24 cellular contexts compared by ENCODE assay signal in genomic region chr6:125151715-125152114, GRCh38. TPM values are rescaled to one million over a fixed set of nuclear protein-coding genes. Genes with fewer than 3 reads are reported as not detected.
"Had no signal": no experiment of that assay in that cellular context is flagged by ENCODE, and none has a peak within 500 bp of the region (broad histone marks: within the 10 kb centered on the region; RNA-seq: fewer than 3 reads in every experiment).

No MANE protein-coding gene starts in this region.

- H3K9me3 ChIP-seq: lower lobe of right lung, pancreas, tibial nerve had no signal

- H3K4me3 ChIP-seq: lower lobe of right lung, pancreas, tibial nerve had no signal

- H3K27ac ChIP-seq: lower lobe of right lung, pancreas, tibial nerve had no signal

- DNase-seq: activated B cell treated with CpG ODN at 0.5 μM for 24 hours; activated CD4-positive, alpha-beta T cell treated with anti-CD3 and anti-CD28 coated beads for 4 hours; activated CD4-positive, alpha-beta T cell treated with anti-CD3 and anti-CD28 coated beads, Interleukin-2, amount 50 U/mL, for 48 hours; activated CD8-positive, alpha-beta memory T cell treated with anti-CD3 and anti-CD28 coated beads, Interleukin-2, amount 50 U/mL, for 48 hours; activated naive CD4-positive, alpha-beta T cell; activated naive CD8-positive, alpha-beta T cell treated with anti-CD3 and anti-CD28 coated beads for 36 hours; activated T-cell treated with anti-CD3 and anti-CD28 coated beads, Interleukin-2, amount 50 U/mL, for 4 hours; central memory CD4-positive, alpha-beta T cell; dermis blood vessel endothelial cell; effector CD8-positive, alpha-beta T cell; foreskin melanocyte; kidney; lower lobe of right lung; naive thymus-derived CD8-positive, alpha-beta T cell; pancreas; right cardiac atrium; stimulated activated CD4-positive, alpha-beta T cell treated with anti-CD3 and anti-CD28 coated beads, Interleukin-12 subunit alpha, Interleukin-12 subunit beta, amount 100 ng/mL, for 4 hours; stimulated activated CD4-positive, alpha-beta T cell treated with anti-CD3 and anti-CD28 coated beads, Interleukin-4, amount 100 ng/mL, for 4 hours; T1000 had no signal

- H3K4me3 Mint-ChIP-seq: activated B cell treated with CpG ODN at 0.5 μM for 24 hours; activated naive CD8-positive, alpha-beta T cell treated with anti-CD3 and anti-CD28 coated beads for 36 hours; activated T-cell treated with anti-CD3 and anti-CD28 coated beads, Interleukin-2, amount 50 U/mL, for 4 hours; naive thymus-derived CD8-positive, alpha-beta T cell; stimulated activated naive CD8-positive, alpha-beta T cell treated with anti-CD3 and anti-CD28 coated beads, Interleukin-15, Interleukin-2, amounts not matched to agents 100 ng/mL and 50 ng/mL, for 24 hours had no signal

- ATAC-seq: activated T-cell treated with anti-CD3 and anti-CD28 coated beads, Interleukin-2, amount 50 U/mL, for 4 hours; naive thymus-derived CD8-positive, alpha-beta T cell; pancreas; right cardiac atrium had no signal

- H3K27ac Mint-ChIP-seq: activated B cell treated with CpG ODN at 0.5 μM for 24 hours; activated naive CD8-positive, alpha-beta T cell treated with anti-CD3 and anti-CD28 coated beads for 36 hours; activated T-helper 2 cell treated with anti-CD3 and anti-CD28 coated beads, Interferon-gamma antibody, Interleukin-2, Interleukin-4, amounts not matched to agents 10 μg/mL and 5 μg/mL and 100 μg/mL, durations not matched to agents 14 hours and 24 hours and 36 hours; naive thymus-derived CD8-positive, alpha-beta T cell; stimulated activated naive CD8-positive, alpha-beta T cell treated with anti-CD3 and anti-CD28 coated beads, Interleukin-15, Interleukin-2, amounts not matched to agents 100 ng/mL and 50 ng/mL, for 24 hours had no signal

- FAIRE-seq: astrocyte, kidney, pancreas, urothelium cell line had no signal

- H3K9me3 Mint-ChIP-seq: activated B cell treated with CpG ODN at 0.5 μM for 24 hours; activated naive CD8-positive, alpha-beta T cell treated with anti-CD3 and anti-CD28 coated beads for 36 hours; activated T-cell treated with anti-CD3 and anti-CD28 coated beads, Interleukin-2, amount 50 U/mL, for 4 hours; activated T-helper 2 cell treated with anti-CD3 and anti-CD28 coated beads, Interferon-gamma antibody, Interleukin-2, Interleukin-4, amounts not matched to agents 10 μg/mL and 5 μg/mL and 100 μg/mL, durations not matched to agents 14 hours and 24 hours and 36 hours; naive thymus-derived CD8-positive, alpha-beta T cell; stimulated activated naive CD8-positive, alpha-beta T cell treated with anti-CD3 and anti-CD28 coated beads, Interleukin-15, Interleukin-2, amounts not matched to agents 100 ng/mL and 50 ng/mL, for 24 hours had no signal

- H3K27me3 ChIP-seq: pancreas, tibial nerve had no signal

- H3K36me3 ChIP-seq: lower lobe of right lung, pancreas, tibial nerve had no signal

- H3K36me3 Mint-ChIP-seq: activated naive CD8-positive, alpha-beta T cell treated with anti-CD3 and anti-CD28 coated beads for 36 hours had no signal

RNA-seq across cellular contexts. Expression of gene TPD52L1, which starts 1.9 kb away (rescaled TPM):
- total RNA-seq: activated B cell treated with CpG ODN at 0.5 μM for 24 hours; activated T-helper 2 cell treated with anti-CD3 and anti-CD28 coated beads, Interferon-gamma antibody, Interleukin-2, Interleukin-4, amounts not matched to agents 10 μg/mL and 5 μg/mL and 100 μg/mL, durations not matched to agents 14 hours and 24 hours and 36 hours; naive thymus-derived CD8-positive, alpha-beta T cell had no signal
- polyA plus RNA-seq: naive thymus-derived CD8-positive, alpha-beta T cell had no signal
